In the genomic region with DNA sequence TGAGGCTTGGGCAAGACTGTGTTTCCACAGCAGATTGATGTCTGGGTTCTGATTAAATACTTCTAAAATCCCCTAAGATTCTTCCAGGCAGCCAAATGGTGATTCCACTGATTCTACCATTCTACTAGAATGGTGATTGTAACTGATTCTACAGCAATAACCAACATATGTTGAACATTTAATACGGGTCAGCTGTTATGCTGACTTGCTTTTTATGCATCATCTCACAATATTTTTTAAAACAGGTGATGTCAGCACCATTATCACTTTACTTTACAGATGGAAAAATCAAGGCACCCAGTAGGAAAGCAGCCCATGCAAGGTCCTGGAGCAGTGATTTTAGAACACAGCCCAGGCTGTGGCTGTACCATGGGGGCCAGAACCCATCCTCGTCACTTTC, we compare ENCODE assay signal across 31 cellular contexts.
"Had no signal": no experiment of that assay in that cellular context is flagged by ENCODE, and none has a peak within 500 bp of the region (broad histone marks: within the 10 kb centered on the region; RNA-seq: fewer than 3 reads in every experiment).

No MANE protein-coding gene starts in this region.

- H3K4me3 ChIP-seq: MG63, SJCRH30, SK-N-MC had no signal

- H3K27ac ChIP-seq: brain microvascular endothelial cell, SJCRH30, SK-N-MC had no signal

- H3K36me3 ChIP-seq: brain microvascular endothelial cell, MG63, SJCRH30 had no signal

- DNase-seq: activated CD4-positive, alpha-beta T cell treated with anti-CD3 and anti-CD28 coated beads, Interleukin-2, amount 10 ng/mL, durations not matched to agents 24 days and 14 days; activated CD4-positive, alpha-beta T cell treated with anti-CD3 and anti-CD28 coated beads, Interleukin-2, amount 50 U/mL, for 4 hours; activated CD8-positive, alpha-beta T cell treated with anti-CD3 and anti-CD28 coated beads for 36 hours; activated effector memory CD4-positive, alpha-beta T cell treated with anti-CD3 and anti-CD28 coated beads, Interleukin-2, amount 50 U/mL, for 16 hours; activated naive CD4-positive, alpha-beta T cell; activated naive CD4-positive, alpha-beta T cell treated with anti-CD3 and anti-CD28 coated beads, Interleukin-2, amount 50 U/mL, for 16 hours; activated naive CD8-positive, alpha-beta T cell treated with anti-CD3 and anti-CD28 coated beads for 36 hours; activated T-cell treated with anti-CD3 and anti-CD28 coated beads, Interleukin-2, amount 50 U/mL, for 1 hour; activated T-cell treated with anti-CD3 and anti-CD28 coated beads, Interleukin-2, amount 50 U/mL, for 72 hours; amniotic stem cell; aorta; brain microvascular endothelial cell; Karpas-422; MG63; NCI-H1048; NCI-H1105 treated with DMSO at 0.1 percent for 48 hours; NCI-H1436; NCI-H1694; NCI-H1930; NCI-H2081 treated with DMSO at 0.1 percent for 48 hours; NCI-H226; NCI-H446 treated with DMSO at 0.1 percent for 48 hours; NCI-H524; PC-3; SHP77; SJCRH30; T1000 had no signal

- FAIRE-seq: RCC 7860, TTC549 had no signal

- H3K27me3 ChIP-seq: brain microvascular endothelial cell, MG63, SJCRH30 had no signal

- ATAC-seq: activated CD8-positive, alpha-beta T cell treated with anti-CD3 and anti-CD28 coated beads for 36 hours; activated T-cell treated with anti-CD3 and anti-CD28 coated beads, Interleukin-2, amount 50 U/mL, for 72 hours; activated T-helper 17 cell treated with anti-CD3 and anti-CD28 coated beads, Interleukin-2, amount 50 U/mL, for 72 hours; PC-3 had no signal

- H3K9me3 ChIP-seq: MG63, SJCRH30 had no signal
